In genomic region chr11:128763224-128763623, GRCh38 we compare ENCODE assay signal across 29 cellular contexts.
A peak's percentile ranks its signal among the peaks of the same experiment; 100 is the strongest.
DNase-seq lines count a peak whose midpoint lies in the region; ATAC-seq, FAIRE-seq and TF ChIP-seq lines count a peak whose summit lies in the region.
"Had no signal": no experiment of that assay in that cellular context is flagged by ENCODE, and none has a peak within 500 bp of the region (broad histone marks: within the 10 kb centered on the region; RNA-seq: fewer than 3 reads in every experiment).

No MANE protein-coding gene starts in this region.

- intact Hi-C loops in activated CD4-positive, alpha-beta memory T cell treated with anti-CD3 and anti-CD28 coated beads for 36 hours (cut with micrococcal nuclease), result no loop called here
- intact Hi-C loops in natural killer cell (cut with micrococcal nuclease) (no loop called here), tibial artery (cut with DNase I; ENCODE audit: low total_unique reads) (no loop called here)

- H3K4me3 ChIP-seq in astrocyte (ENCODE audit: insufficient read depth, low read depth, low read length), result no peak overlapping the region
- no peak overlapping the region for H3K4me3 ChIP-seq in tibial artery
- H3K4me3 ChIP-seq: cardiac muscle cell, coronary artery, heart left ventricle, mucosa of descending colon, right atrium auricular region had no signal

- no peak overlapping the region for H3K9ac ChIP-seq in astrocyte (ENCODE audit: low read length)

- H3K27ac Mint-ChIP-seq in activated CD4-positive, alpha-beta memory T cell treated with anti-CD3 and anti-CD28 coated beads, Interleukin-2, amount 10 ng/mL, durations not matched to agents 7 days and 5 days, result peak overlapping the region; percentile 1
- no peak overlapping the region for H3K27ac Mint-ChIP-seq in activated CD4-positive, alpha-beta memory T cell treated with anti-CD3 and anti-CD28 coated beads for 36 hours
- H3K27ac Mint-ChIP-seq in astrocyte (ENCODE audit: unreplicated experiment) (peak overlapping the region; percentile 73), natural killer cell (peak overlapping the region; percentile 64 to 78)

- H3K9me3 Mint-ChIP-seq in activated CD4-positive, alpha-beta memory T cell treated with anti-CD3 and anti-CD28 coated beads, Interleukin-2, amount 10 ng/mL, durations not matched to agents 7 days and 5 days, result no peaks in the 10 kb centered on the region
- H3K9me3 Mint-ChIP-seq in activated CD4-positive, alpha-beta memory T cell treated with anti-CD3 and anti-CD28 coated beads for 36 hours, result no peaks in the 10 kb centered on the region
- no peaks in the 10 kb centered on the region for H3K9me3 Mint-ChIP-seq in astrocyte (ENCODE audit: unreplicated experiment)
- H3K9me3 Mint-ChIP-seq in natural killer cell, result no peaks in the 10 kb centered on the region
- H3K9me3 Mint-ChIP-seq: effector memory CD8-positive, alpha-beta T cell; neural crest cell had no signal

- H3K79me2 ChIP-seq in astrocyte (ENCODE audit: insufficient read depth, low read length), result no peaks in the 10 kb centered on the region

- CTCF ChIA-PET in activated CD4-positive, alpha-beta memory T cell treated with anti-CD3 and anti-CD28 coated beads, Interleukin-2, amount 10 ng/mL, durations not matched to agents 7 days and 5 days (lab: Charles Lee), result no interaction called here
- CTCF ChIA-PET in activated CD4-positive, alpha-beta memory T cell treated with anti-CD3 and anti-CD28 coated beads for 36 hours (lab: Charles Lee), result interaction anchor here (0.6 kb wide), 1 partner anchor 591 kb away, joined by 3 read pairs; no protein-coding TSS in a partner anchor

- no peak for FAIRE-seq in astrocyte (lab: Jason Lieb, UNC)
- FAIRE-seq: HepG2, RCC 7860 had no signal

- DNase-seq in activated CD4-positive, alpha-beta memory T cell treated with anti-CD3 and anti-CD28 coated beads, Interleukin-2, amount 10 ng/mL, durations not matched to agents 7 days and 5 days, result no peak
- no peak for DNase-seq in activated CD4-positive, alpha-beta memory T cell treated with anti-CD3 and anti-CD28 coated beads for 36 hours
- peak; percentile 56 for DNase-seq in HT1080 (ENCODE audit: low read depth)
- no peak for DNase-seq in astrocyte (ENCODE audit: low read depth)
- no peak for DNase-seq in natural killer cell
- DNase-seq in SKM-1 (lab: John Stamatoyannopoulos, UW; ENCODE audit: unreplicated experiment), result no peak
- no peak for DNase-seq in NCI-H69 (lab: John Stamatoyannopoulos, UW)
- DNase-seq in tibial artery, result no peak
- DNase-seq: activated CD4-positive, alpha-beta T cell treated with anti-CD3 and anti-CD28 coated beads, Interleukin-2, amount 50 U/mL, for 48 hours; AML-193; amniotic stem cell; effector memory CD8-positive, alpha-beta T cell; foreskin keratinocyte; heart left ventricle; kidney glomerular epithelial cell; mucosa of descending colon; NCI-H1092 treated with DMSO at 0.1 percent for 48 hours; NCI-H187 treated with DMSO at 0.1 percent for 48 hours; stimulated activated CD4-positive, alpha-beta T cell treated with anti-CD3 and anti-CD28 coated beads, Interleukin-2, amount 100 ng/mL, for 24 hours; T-helper 1 cell; trophoblast cell had no signal

- H3K36me3 Mint-ChIP-seq in activated CD4-positive, alpha-beta memory T cell treated with anti-CD3 and anti-CD28 coated beads, Interleukin-2, amount 10 ng/mL, durations not matched to agents 7 days and 5 days (ENCODE audit: low read depth), result peaks cover 90% of the 10 kb centered on the region
- H3K36me3 Mint-ChIP-seq in activated CD4-positive, alpha-beta memory T cell treated with anti-CD3 and anti-CD28 coated beads for 36 hours, result peaks cover 37% of the 10 kb centered on the region
- H3K36me3 Mint-ChIP-seq in astrocyte (ENCODE audit: low read depth, unreplicated experiment), result peaks cover 21% of the 10 kb centered on the region
- peaks cover 15% of the 10 kb centered on the region for H3K36me3 Mint-ChIP-seq in natural killer cell

- peaks cover 31% of the 10 kb centered on the region for H3K4me1 Mint-ChIP-seq in activated CD4-positive, alpha-beta memory T cell treated with anti-CD3 and anti-CD28 coated beads, Interleukin-2, amount 10 ng/mL, durations not matched to agents 7 days and 5 days
- peaks cover 30% of the 10 kb centered on the region for H3K4me1 Mint-ChIP-seq in activated CD4-positive, alpha-beta memory T cell treated with anti-CD3 and anti-CD28 coated beads for 36 hours (ENCODE audit: low read depth)
- H3K4me1 Mint-ChIP-seq in astrocyte (ENCODE audit: low read depth, unreplicated experiment) (peaks cover 40% of the 10 kb centered on the region), natural killer cell (peaks cover 52 to 55% of the 10 kb centered on the region in 2 donors)

- H3K4me1 ChIP-seq in astrocyte (ENCODE audit: insufficient read depth, low read length), result peaks cover 40% of the 10 kb centered on the region
- H3K4me1 ChIP-seq in tibial artery, result peaks cover 0 to 10% (median 4%) of the 10 kb centered on the region in 4 donors
- H3K4me1 ChIP-seq: foreskin keratinocyte had no signal

- H3K27me3 ChIP-seq in astrocyte (ENCODE audit: insufficient read depth, low read length), result no peaks in the 10 kb centered on the region
- peaks cover 0 to 8% of the 10 kb centered on the region in 2 donors for H3K27me3 ChIP-seq in tibial artery
- H3K27me3 ChIP-seq: heart left ventricle, right atrium auricular region had no signal

- peaks cover 4% of the 10 kb centered on the region for H3K36me3 ChIP-seq in astrocyte (ENCODE audit: insufficient read depth, low read length)
- H3K36me3 ChIP-seq in tibial artery, result no peaks in the 10 kb centered on the region
- H3K36me3 ChIP-seq: cardiac muscle cell had no signal

- no peak overlapping the region for H2AFZ ChIP-seq in astrocyte (ENCODE audit: low read depth, low read length)

- H4K20me1 ChIP-seq in astrocyte (ENCODE audit: insufficient read depth, low read length), result no peaks in the 10 kb centered on the region

- peak in 1 of 3 donors; percentile 45 for ATAC-seq in natural killer cell
- ATAC-seq: activated CD4-positive, CD25-positive, alpha-beta regulatory T cell treated with anti-CD3 and anti-CD28 coated beads, Interleukin-2, amount 50 U/mL, for 24 hours; effector memory CD8-positive, alpha-beta T cell; esophagus mucosa; foreskin keratinocyte; heart left ventricle; HepG2; mucosa of descending colon had no signal

- POLR2A ChIA-PET in activated CD4-positive, alpha-beta memory T cell treated with anti-CD3 and anti-CD28 coated beads, Interleukin-2, amount 10 ng/mL, durations not matched to agents 7 days and 5 days (lab: Charles Lee), result no interaction called here
- POLR2A ChIA-PET in activated CD4-positive, alpha-beta memory T cell treated with anti-CD3 and anti-CD28 coated beads for 36 hours (lab: Charles Lee), result no interaction called here

- no peaks in the 10 kb centered on the region for H3K27me3 Mint-ChIP-seq in activated CD4-positive, alpha-beta memory T cell treated with anti-CD3 and anti-CD28 coated beads, Interleukin-2, amount 10 ng/mL, durations not matched to agents 7 days and 5 days
- no peaks in the 10 kb centered on the region for H3K27me3 Mint-ChIP-seq in activated CD4-positive, alpha-beta memory T cell treated with anti-CD3 and anti-CD28 coated beads for 36 hours
- H3K27me3 Mint-ChIP-seq in astrocyte (ENCODE audit: low read depth, unreplicated experiment) (no peaks in the 10 kb centered on the region), natural killer cell (ENCODE audit: low read depth in 2 of 2) (no peaks in the 10 kb centered on the region)
- H3K27me3 Mint-ChIP-seq: effector memory CD8-positive, alpha-beta T cell had no signal

- no peak overlapping the region for H3K4me3 Mint-ChIP-seq in activated CD4-positive, alpha-beta memory T cell treated with anti-CD3 and anti-CD28 coated beads, Interleukin-2, amount 10 ng/mL, durations not matched to agents 7 days and 5 days
- H3K4me3 Mint-ChIP-seq in activated CD4-positive, alpha-beta memory T cell treated with anti-CD3 and anti-CD28 coated beads for 36 hours, result no peak overlapping the region
- H3K4me3 Mint-ChIP-seq in astrocyte (ENCODE audit: unreplicated experiment) (no peak overlapping the region), natural killer cell (no peak overlapping the region)
- H3K4me3 Mint-ChIP-seq: effector memory CD8-positive, alpha-beta T cell; neural crest cell had no signal

- TF ChIP-seq CTCF in astrocyte (IDR thresholded peaks at IDR 0.05; ENCODE audit: insufficient read depth, low read depth, low read length) (no peak), natural killer cell (IDR thresholded peaks at IDR 0.05) (no peak), tibial artery (IDR thresholded peaks at IDR 0.05) (no peak)

- H3K27ac ChIP-seq in astrocyte (ENCODE audit: low read depth, low read length), result no peak overlapping the region
- no peak overlapping the region for H3K27ac ChIP-seq in tibial artery
- H3K27ac ChIP-seq: cardiac muscle cell, coronary artery, foreskin keratinocyte, heart left ventricle, right atrium auricular region had no signal

- H3K4me2 ChIP-seq in astrocyte (ENCODE audit: low read length), result no peak overlapping the region

- no peaks in the 10 kb centered on the region for H3K9me3 ChIP-seq in astrocyte (ENCODE audit: insufficient read depth, low read depth, low read length)
- H3K9me3 ChIP-seq in tibial artery, result no peaks in the 10 kb centered on the region
- H3K9me3 ChIP-seq: heart left ventricle, mucosa of descending colon, right atrium auricular region had no signal
